Comparison of ENCODE assay signal across 1 cellular context in the genomic region with DNA sequence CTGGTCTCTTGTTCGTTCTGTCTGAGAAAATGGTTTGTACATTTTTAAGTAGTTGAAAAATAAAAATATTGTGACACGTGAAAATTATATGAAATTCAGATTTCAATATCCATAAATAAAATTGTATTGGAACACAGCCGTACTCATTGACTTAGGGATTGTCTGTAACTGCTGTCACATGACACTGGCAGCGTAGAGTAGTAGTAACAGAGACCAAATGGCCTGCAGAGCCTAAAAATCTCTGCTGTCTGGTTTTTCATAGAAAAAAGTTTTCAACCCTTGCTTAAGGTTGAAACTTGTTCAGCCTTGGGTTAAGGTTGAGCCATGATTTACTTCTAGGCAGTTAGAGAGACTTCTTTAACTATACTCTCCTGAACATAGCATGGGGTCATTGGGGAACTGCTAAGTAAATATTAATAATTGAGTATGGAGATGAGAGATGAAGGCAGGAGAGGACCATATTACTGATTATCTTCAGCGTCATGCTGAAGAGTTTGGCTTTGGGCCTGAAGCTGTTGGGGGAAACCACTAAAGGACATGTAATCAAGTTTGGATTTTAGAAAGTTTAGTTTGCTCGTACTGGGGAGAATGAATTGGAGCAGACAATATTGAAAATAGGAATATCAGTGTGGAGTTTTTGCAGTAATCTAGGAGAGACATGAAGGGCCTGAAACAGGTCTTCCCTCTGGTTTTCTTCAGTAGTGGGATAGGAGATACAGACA.
TF ChIP-seq lines count a peak whose summit lies in the region.

No MANE protein-coding gene starts in this region.

TF ChIP-seq in HepG2, 621 proteins besides CTCF, POLR2A, EP300 and RAD21:
- TF ChIP-seq NBN (conservative IDR thresholded peaks at IDR 0.05), result no peak
- peak; percentile 40 for TF ChIP-seq CCAR2 (optimal IDR thresholded peaks at IDR 0.05; ENCODE audit: low read depth, low read length)
- peak; percentile 95 for TF ChIP-seq RBM22 (optimal IDR thresholded peaks at IDR 0.05; ENCODE audit: low read length)
- TF ChIP-seq ELF3 (CRISPR knock-in tag; IDR thresholded peaks at IDR 0.05), result 0 out of 2 replicates have a peak, but pooled peaks have one; percentile 10
- TF ChIP-seq POLR2G (IDR thresholded peaks at IDR 0.05; ENCODE audit: low read depth, low read length), result 0 out of 2 replicates have a peak, but pooled peaks have one; percentile 45
- TF ChIP-seq, protein P1, sequence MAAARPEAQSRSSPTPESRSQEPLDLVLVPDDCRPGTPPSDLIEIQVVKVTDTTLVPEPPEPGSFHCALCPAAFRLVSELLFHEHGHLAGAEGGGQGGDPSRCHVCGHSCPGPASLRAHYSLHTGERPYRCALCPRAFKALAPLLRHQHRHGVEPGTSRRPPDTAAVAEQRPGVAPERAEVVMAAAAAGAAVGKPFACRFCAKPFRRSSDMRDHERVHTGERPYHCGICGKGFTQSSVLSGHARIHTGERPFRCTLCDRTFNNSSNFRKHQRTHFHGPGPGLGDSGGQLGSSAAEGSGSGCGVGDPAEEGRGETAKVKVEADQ (CRISPR knock-in tag; IDR thresholded peaks at IDR 0.05; ENCODE audit: borderline replicate concordance), result no peak
- TF ChIP-seq SMYD3 (CRISPR knock-in tag; IDR thresholded peaks at IDR 0.05), result 0 out of 2 replicates have a peak, but pooled peaks have one; percentile 29
- TF ChIP-seq, protein P2, sequence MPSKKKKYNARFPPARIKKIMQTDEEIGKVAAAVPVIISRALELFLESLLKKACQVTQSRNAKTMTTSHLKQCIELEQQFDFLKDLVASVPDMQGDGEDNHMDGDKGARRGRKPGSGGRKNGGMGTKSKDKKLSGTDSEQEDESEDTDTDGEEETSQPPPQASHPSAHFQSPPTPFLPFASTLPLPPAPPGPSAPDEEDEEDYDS (CRISPR knock-in tag; IDR thresholded peaks at IDR 0.05), result peak; percentile 31; the same call in 1 of the 2 replicates
- no peak for TF ChIP-seq ZNF792 (CRISPR knock-in tag; IDR thresholded peaks at IDR 0.05)
